In genomic region chr12:99135376-99135775, GRCh38 we compare ENCODE assay signal across 24 cellular contexts.
A peak's percentile ranks its signal among the peaks of the same experiment; 100 is the strongest.
DNase-seq lines count a peak whose midpoint lies in the region; ATAC-seq and TF ChIP-seq lines count a peak whose summit lies in the region.
"Had no signal": no experiment of that assay in that cellular context is flagged by ENCODE, and none has a peak within 500 bp of the region (broad histone marks: within the 10 kb centered on the region; RNA-seq: fewer than 3 reads in every experiment).

No MANE protein-coding gene starts in this region.

- in situ Hi-C loops in G401 (cut with HindIII; ENCODE audit: low sequenced_read_pairs): no loop called here

- H3K27me3 ChIP-seq in dorsolateral prefrontal cortex (no peaks in the 10 kb centered on the region), heart right ventricle (no peaks in the 10 kb centered on the region)
- H3K27me3 ChIP-seq: BE2C; BLaER1 treated with 17β-estradiol and CSF1 and Interleukin-3, amounts not matched to agents 10 nM and 100 nM had no signal

- H3K4me1 Mint-ChIP-seq in brain: peaks cover 56% of the 10 kb centered on the region
- H3K4me1 Mint-ChIP-seq: CD8-positive, alpha-beta memory T cell had no signal

- ATAC-seq in heart right ventricle: no peak
- ATAC-seq in HG03196 (IDR thresholded peaks at IDR 0.05; ENCODE audit: unreplicated experiment): no peak
- ATAC-seq: A549 had no signal

- no peaks in the 10 kb centered on the region for H3K36me3 ChIP-seq in heart right ventricle
- H3K36me3 ChIP-seq: BE2C, HAP-1 had no signal

- H3K36me3 Mint-ChIP-seq in brain: peaks cover 3% of the 10 kb centered on the region
- H3K36me3 Mint-ChIP-seq: CD14-positive monocyte; CD8-positive, alpha-beta memory T cell had no signal

- peaks cover 4% of the 10 kb centered on the region for H3K27me3 Mint-ChIP-seq in brain
- H3K27me3 Mint-ChIP-seq: CD4-positive, alpha-beta T cell; CD8-positive, alpha-beta memory T cell had no signal

- peaks cover 0 to 17% (median 0%) of the 10 kb centered on the region in 9 donors for H3K4me1 ChIP-seq in heart right ventricle
- H3K4me1 ChIP-seq: A549, BE2C, HAP-1 had no signal

- no peak overlapping the region for H3K4me3 ChIP-seq in dorsolateral prefrontal cortex
- no peak overlapping the region for H3K4me3 ChIP-seq in heart right ventricle
- H3K4me3 ChIP-seq: A549; BLaER1 treated with 17β-estradiol and CSF1 and Interleukin-3, amounts not matched to agents 10 nM and 100 nM; HAP-1 had no signal

- 84 to 87% methylated on average over 4 of the region's 4 CpGs for WGBS in heart right ventricle, 2 donors

- intact Hi-C loops in dorsolateral prefrontal cortex (cut with DNase I): no loop called here
- intact Hi-C loops in heart right ventricle (cut with DNase I): no loop called here

- H3K27ac ChIP-seq in temporal lobe (ENCODE audit: low read depth, low read length) (peak overlapping the region; percentile 36), dorsolateral prefrontal cortex (peak overlapping the region in 26 of 59 donors; percentile 4 to 62 (median 22)), heart right ventricle (no peak overlapping the region)
- H3K27ac ChIP-seq: A549 had no signal

- H3K27ac Mint-ChIP-seq in brain: peak overlapping the region in 3 of 5 experiments; percentile 10 to 75 (median 37)
- H3K27ac Mint-ChIP-seq: CD4-positive, alpha-beta T cell; CD8-positive, alpha-beta memory T cell; HFFc6 had no signal

- no peak for TF ChIP-seq CTCF in brain (conservative IDR thresholded peaks at IDR 0.05)
- no peak for TF ChIP-seq CTCF in dorsolateral prefrontal cortex (IDR thresholded peaks at IDR 0.05 in 54 of 56, conservative IDR thresholded peaks at IDR 0.05 in 2 of 56; ENCODE audit: low read depth in 1 of 56, partially characterized antibody in 56 of 56)
- no peak for TF ChIP-seq CTCF in heart right ventricle (IDR thresholded peaks at IDR 0.05)

- DNase-seq in G401 (ENCODE audit: low spot score) (peak; percentile 2), foreskin melanocyte (peak; percentile 70), dorsolateral prefrontal cortex (no peak), heart right ventricle (no peak), NCI-H1436 treated with DMSO at 0.1 percent for 48 hours (lab: John Stamatoyannopoulos, UW) (no peak)
- DNase-seq: 8988T; ACHN; AML-193; BE2C; Calu3; CD4-positive, alpha-beta T cell; CD8-positive, alpha-beta memory T cell; COR-L47; DMS53; DMS79 treated with DMSO at 0.1 percent for 48 hours; GOT3; HFFc6 had no signal

- no peak overlapping the region for H3K4me3 Mint-ChIP-seq in brain
- H3K4me3 Mint-ChIP-seq: CD4-positive, alpha-beta T cell; CD8-positive, alpha-beta memory T cell; HFFc6 had no signal

- H3K9me3 ChIP-seq in heart right ventricle: no peaks in the 10 kb centered on the region
- H3K9me3 ChIP-seq: A549; BE2C; BLaER1 treated with 17β-estradiol and CSF1 and Interleukin-3, amounts not matched to agents 10 nM and 100 nM; HAP-1 had no signal

- H3K9me3 Mint-ChIP-seq in brain: no peaks in the 10 kb centered on the region

Comparison
In these comparisons a context has a peak if more than half of its experiments do, and no peak if none do; other contexts are left out.
1. DNase-seq: peak in G401 (single experiment) and foreskin melanocyte (single experiment); none in dorsolateral prefrontal cortex (0 of 10), heart right ventricle (0 of 2) and NCI-H1436 treated with DMSO at 0.1 percent for 48 hours (single experiment).